ENCODE assay signal across 8 cellular contexts in the genomic region with DNA sequence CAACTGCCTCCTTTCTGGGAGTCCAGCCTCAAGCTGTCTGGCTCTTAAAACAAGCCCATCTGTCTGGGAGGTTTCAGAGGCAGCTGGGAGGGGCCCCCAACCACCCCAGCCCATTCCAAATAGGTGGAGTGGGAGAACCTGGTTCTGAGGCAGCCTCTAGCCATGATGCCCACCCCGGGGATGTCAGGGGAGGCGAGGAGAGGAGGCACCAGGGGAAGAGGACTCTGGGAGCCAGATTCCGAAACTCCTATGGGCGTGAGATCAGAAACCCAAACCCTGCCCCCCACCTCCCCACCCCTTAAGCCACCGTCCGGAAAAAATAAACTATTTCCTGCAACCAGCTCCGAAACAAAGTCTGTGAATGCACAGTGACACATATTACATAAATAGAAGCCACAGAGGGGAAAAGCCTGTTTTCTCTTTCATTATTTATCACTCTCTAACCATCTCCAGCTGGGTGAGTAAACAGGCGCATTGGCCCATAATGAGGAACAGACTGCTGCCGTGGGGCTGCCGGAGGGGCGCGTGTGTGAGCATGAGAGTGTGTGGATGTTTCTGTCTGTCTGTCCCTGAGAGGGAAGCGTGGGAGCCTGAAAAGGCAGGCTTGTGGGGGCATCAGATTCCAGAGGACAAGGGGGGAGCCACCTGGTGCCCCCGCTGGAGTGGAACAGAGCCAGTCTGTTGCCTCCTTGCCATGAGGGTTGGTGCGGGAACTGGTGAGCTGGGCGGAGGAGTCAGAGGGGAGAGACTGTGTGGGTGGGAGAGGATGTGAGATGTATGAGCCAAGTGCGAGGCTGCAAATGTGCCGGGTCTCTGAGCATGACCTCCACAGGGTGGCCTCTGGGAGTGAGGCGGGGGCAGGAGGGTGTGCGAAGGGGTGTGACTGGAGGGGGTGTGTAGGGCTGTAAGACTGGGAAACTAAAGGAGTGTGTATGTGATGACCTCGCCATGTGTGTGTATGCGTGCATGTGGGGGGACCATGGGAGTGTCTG. TPM values are rescaled to one million over a fixed set of nuclear protein-coding genes. Genes with fewer than 3 reads are reported as not detected.
A peak's percentile ranks its signal among the peaks of the same experiment; 100 is the strongest.
DNase-seq lines count a peak whose midpoint lies in the region; ATAC-seq, FAIRE-seq and TF ChIP-seq lines count a peak whose summit lies in the region.

No MANE protein-coding gene starts in this region.

- DNase-seq in AG20443 (ENCODE audit: low spot score) (peak; percentile 83), OCI-LY7 (ENCODE audit: low spot score) (peak; percentile 30), natural killer cell (peak; percentile 51), foreskin melanocyte (no peak), HTR-8/SVneo (ENCODE audit: insufficient read length, low spot score) (no peak)
- peak; percentile 82 for DNase-seq in activated naive CD4-positive, alpha-beta T cell treated with anti-CD3 and anti-CD28 coated beads, Interleukin-2, amount 50 U/mL, for 16 hours

- peaks cover 27 to 34% of the 10 kb centered on the region in 2 donors for H3K27me3 Mint-ChIP-seq in natural killer cell (ENCODE audit: low read depth in 2 of 2)

- H3K36me3 ChIP-seq in OCI-LY7 (ENCODE audit: insufficient read depth, low read length) = no peaks in the 10 kb centered on the region

- no peak overlapping the region for H2AFZ ChIP-seq in OCI-LY7 (ENCODE audit: low read length)

- POLR2A ChIA-PET in OCI-LY7 (lab: Charles Lee) = no interaction called here

- H3K9me3 Mint-ChIP-seq in natural killer cell = no peaks in the 10 kb centered on the region

- TF ChIP-seq CTCF in OCI-LY7 (conservative IDR thresholded peaks at IDR 0.05; ENCODE audit: low read length) (no peak), natural killer cell (IDR thresholded peaks at IDR 0.05) (no peak)

- CTCF ChIA-PET in OCI-LY7 (lab: Charles Lee; ENCODE audit: unreplicated experiment) = no interaction called here

- H4K20me1 ChIP-seq in OCI-LY7 (ENCODE audit: insufficient read depth, low read length) = no peaks in the 10 kb centered on the region

- no peak overlapping the region for H3K27ac ChIP-seq in OCI-LY7 (ENCODE audit: low read depth, low read length, poor library complexity, severe bottlenecking)

- FAIRE-seq in HTR-8/SVneo (lab: Jason Lieb, UNC) = no peak

- intact Hi-C loops in OCI-LY7 (cut with micrococcal nuclease; ENCODE audit: unreplicated experiment) = no loop called here
- intact Hi-C loops in natural killer cell (cut with micrococcal nuclease) = loop anchor here (1.0 to 2.0 kb wide), 2 partner anchors 15 to 29 kb away; a partner anchor contains a TSS

- peak overlapping the region; percentile 92 to 95 for H3K27ac Mint-ChIP-seq in natural killer cell

- peaks cover 32% of the 10 kb centered on the region in 2 donors for H3K4me1 Mint-ChIP-seq in natural killer cell

- no peaks in the 10 kb centered on the region for H3K79me2 ChIP-seq in OCI-LY7 (ENCODE audit: insufficient read depth, low read depth, low read length)

- H3K9me2 ChIP-seq in OCI-LY7 (ENCODE audit: insufficient read depth, low read length) = no peaks in the 10 kb centered on the region

- ATAC-seq in GM18873 (IDR thresholded peaks at IDR 0.05; ENCODE audit: low FRiP score, unreplicated experiment) (peak; percentile 83), HG03025 (IDR thresholded peaks at IDR 0.05; ENCODE audit: low FRiP score, unreplicated experiment) (peak; percentile 76), natural killer cell (peak; percentile 70 to 81 (median 79))

- H3K36me3 Mint-ChIP-seq in natural killer cell = no peaks in the 10 kb centered on the region

- peak overlapping the region; percentile 92 for H3K4me3 Mint-ChIP-seq in natural killer cell

- peaks cover 12% of the 10 kb centered on the region for H3K4me1 ChIP-seq in OCI-LY7 (ENCODE audit: insufficient read depth, low read length, poor library complexity, severe bottlenecking)

- H3K4me3 ChIP-seq in OCI-LY7 (ENCODE audit: low read depth, low read length, poor library complexity, severe bottlenecking) = peak overlapping the region; percentile 9

- no TSS peak for BruUV-seq in OCI-LY7 (replicated peaks; lab: Mats Ljungman, UMichigan)

- H3K9me3 ChIP-seq in OCI-LY7 (ENCODE audit: low read length) = no peaks in the 10 kb centered on the region

- H3K4me2 ChIP-seq in OCI-LY7 (ENCODE audit: low read length) = peak overlapping the region; percentile 47

RNA-seq across cellular contexts. Expression of a gene that starts 14.3 kb away (rescaled TPM):
- total RNA-seq in OCI-LY7 (2014; rRNA removed; shearing (Covaris generic)) = 5.1 and 6.3 TPM in 2 replicates
- total RNA-seq in OCI-LY7 (2022) (26.3 and 26.7 TPM in 2 replicates), natural killer cell (10 to 100 TPM; 11.2 to 21.1 (median 14.7) TPM)

Comparison
In these comparisons a context has a peak if more than half of its experiments do, and no peak if none do; other contexts are left out.
1. DNase-seq: peak in AG20443 (single experiment), OCI-LY7 (single experiment), activated naive CD4-positive, alpha-beta T cell treated with anti-CD3 and anti-CD28 coated beads, Interleukin-2, amount 50 U/mL, for 16 hours (single experiment) and natural killer cell (single experiment); none in foreskin melanocyte (single experiment) and HTR-8/SVneo (single experiment).
2. Peak in every context shown above with its lines, with median percentiles within 50 percentile points of each other: ATAC-seq.